In genomic region chr5:1162276-1162675, GRCh38 we compare ENCODE assay signal across 22 cellular contexts. TPM values are rescaled to one million over a fixed set of nuclear protein-coding genes. Genes with fewer than 3 reads are reported as not detected.
A peak's percentile ranks its signal among the peaks of the same experiment; 100 is the strongest.
DNase-seq lines count a peak whose midpoint lies in the region; ATAC-seq, FAIRE-seq and TF ChIP-seq lines count a peak whose summit lies in the region.
"Had no signal": no experiment of that assay in that cellular context is flagged by ENCODE, and none has a peak within 500 bp of the region (broad histone marks: within the 10 kb centered on the region; RNA-seq: fewer than 3 reads in every experiment).

No MANE protein-coding gene starts in this region.

- H3K27me3 Mint-ChIP-seq in MCF 10A (ENCODE audit: insufficient read depth, unreplicated experiment), result peaks cover 10% of the 10 kb centered on the region

- H3K4me3 ChIP-seq in breast epithelium (peak overlapping the region in 2 of 3 donors; percentile 24 to 54), Panc1 (ENCODE audit: low read depth in 2 of 2, low read length in 2 of 2) (no peak overlapping the region), H1 (ENCODE audit: extremely low read depth in 1 of 4, insufficient read depth in 2 of 4, low read depth in 3 of 4, low read length in 4 of 4) (no peak overlapping the region)
- H3K4me3 ChIP-seq: GM23248, HAP-1 had no signal

- no peak overlapping the region for H4K91ac ChIP-seq in H1 (replicated peaks; ENCODE audit: insufficient read length, low read length)

- H3K79me1 ChIP-seq in H1 (ENCODE audit: low read depth, low read length), result no peaks in the 10 kb centered on the region; the same call in 1 of the 2 replicates

- H3K23me2 ChIP-seq in H1 (ENCODE audit: low read depth, low read length), result peaks cover 8% of the 10 kb centered on the region; the same call in 1 of the 2 replicates

- H3K4me2 ChIP-seq in H1 (ENCODE audit: insufficient read depth in 1 of 2, low read depth in 2 of 2, low read length in 2 of 2), result no peak overlapping the region

- peaks cover 22% of the 10 kb centered on the region for H3K4me1 Mint-ChIP-seq in MCF 10A (ENCODE audit: insufficient read depth, unreplicated experiment)

- no peak for ATAC-seq in Panc1
- ATAC-seq in GM21717 (IDR thresholded peaks at IDR 0.05; ENCODE audit: unreplicated experiment), result no peak

- H3K56ac ChIP-seq in H1 (replicated peaks; ENCODE audit: insufficient read length, low read depth, low read length), result no peak overlapping the region

- H3K9ac ChIP-seq in H1 (replicated peaks in 1 of 4; ENCODE audit: extremely low read depth in 1 of 4, low read depth in 3 of 4, low read length in 3 of 4), result no peak overlapping the region
- H3K9ac ChIP-seq: GM23248 had no signal

- no peak overlapping the region for H2BK20ac ChIP-seq in H1 (ENCODE audit: low read length)

- H2AFZ ChIP-seq in H1 (ENCODE audit: low read length), result no peak overlapping the region
- H2AFZ ChIP-seq: GM23248 had no signal

- H3K27ac ChIP-seq in breast epithelium, result peak overlapping the region; percentile 85 to 93
- H3K27ac ChIP-seq in Panc1 (ENCODE audit: low read length), result peak overlapping the region; percentile 89
- H3K27ac ChIP-seq in H1 (ENCODE audit: low read depth, low read length), result no peak overlapping the region
- H3K27ac ChIP-seq: 22Rv1, GM23248 had no signal

- no peak overlapping the region for H2BK15ac ChIP-seq in H1 (ENCODE audit: low read length)

- H3K27me3 ChIP-seq in breast epithelium (no peaks in the 10 kb centered on the region), Panc1 (ENCODE audit: control insufficient read depth, insufficient read depth, low read length) (no peaks in the 10 kb centered on the region), H1 (replicated peaks in 1 of 4; ENCODE audit: control insufficient read depth in 3 of 4, extremely low read depth in 1 of 4, insufficient read depth in 3 of 4, low read length in 3 of 4) (peaks cover under 1 to 3% (median 2%) of the 10 kb centered on the region in 4 experiments; a peak in 4 of 7 replicates)

- no peak overlapping the region for H2AK5ac ChIP-seq in H1 (ENCODE audit: low read depth, low read length)

- no peak for TF ChIP-seq RAD21 in H1 (IDR thresholded peaks at IDR 0.05 in 1 of 2, conservative IDR thresholded peaks at IDR 0.05 in 1 of 2; ENCODE audit: low read depth in 2 of 2, low read length in 2 of 2)

- H4K20me1 ChIP-seq in H1 (replicated peaks in 1 of 2; ENCODE audit: control insufficient read depth in 1 of 2, insufficient read depth in 2 of 2, low read length in 2 of 2), result no peaks in the 10 kb centered on the region

- no peak overlapping the region for H2BK120ac ChIP-seq in H1 (replicated peaks; ENCODE audit: low read depth, low read length)

- no peak for TF ChIP-seq EP300 in H1 (IDR thresholded peaks at IDR 0.05; ENCODE audit: borderline replicate concordance in 1 of 2, low read depth in 2 of 2, low read length in 2 of 2)

- FAIRE-seq in H1 (lab: Jason Lieb, UNC), result no peak
- FAIRE-seq: G401.6 had no signal

- no peaks in the 10 kb centered on the region for H3K36me3 ChIP-seq in breast epithelium
- H3K36me3 ChIP-seq in Panc1 (ENCODE audit: control insufficient read depth, insufficient read depth, low read length), result no peaks in the 10 kb centered on the region
- H3K36me3 ChIP-seq in H1 (ENCODE audit: control insufficient read depth in 2 of 4, insufficient read depth in 4 of 4, low read length in 3 of 4), result no peaks in the 10 kb centered on the region
- H3K36me3 ChIP-seq: BE2C, HAP-1 had no signal

- H3K27ac Mint-ChIP-seq in MCF 10A (ENCODE audit: low read depth, unreplicated experiment), result no peak overlapping the region
- H3K27ac Mint-ChIP-seq: CD4-positive, alpha-beta T cell had no signal

- no peak overlapping the region for H3K23ac ChIP-seq in H1 (ENCODE audit: insufficient read length)

- POLR2A ChIA-PET in MCF 10A (lab: Yijun Ruan, JAX) (interaction anchor here (0.5 to 1.4 kb wide), 4 partner anchors 11 to 1029 kb away, joined by 3 to 7 read pairs (median 4); partner anchors contain the start of genes BRD9 and TRIP13), Panc1 (lab: Charles Lee) (interaction anchor here (0.6 kb wide), 1 partner anchor 56 kb away, joined by 9 read pairs; no protein-coding TSS in a partner anchor), H1 (lab: Charles Lee; ENCODE audit: partially characterized antibody) (interaction anchor here (1.0 kb wide), 1 partner anchor 44 kb away, joined by 3 read pairs; no protein-coding TSS in a partner anchor)

- H3K4me3 Mint-ChIP-seq in MCF 10A (ENCODE audit: unreplicated experiment), result no peak overlapping the region
- H3K4me3 Mint-ChIP-seq: CD4-positive, alpha-beta T cell had no signal

- no peak overlapping the region for H2BK12ac ChIP-seq in H1 (ENCODE audit: low read depth, low read length)

- peak overlapping the region; percentile 65; the same call in 1 of the 2 replicates for H4K8ac ChIP-seq in H1 (ENCODE audit: extremely low read depth, insufficient read depth, low read length)

- intact Hi-C loops in breast epithelium (cut with DNase I; ENCODE audit: low total_unique reads), result no loop called here
- intact Hi-C loops in MCF 10A (cut with micrococcal nuclease), result loop anchor here (10.0 kb wide), 1 partner anchor 183 kb away; the partner anchor contains the start of gene CLPTM1L
- intact Hi-C loops in Panc1 (cut with micrococcal nuclease; ENCODE audit: unreplicated experiment), result loop anchor here (10.0 kb wide), 1 partner anchor 83 kb away; no protein-coding TSS in a partner anchor

- no peak overlapping the region for H2BK5ac ChIP-seq in H1 (ENCODE audit: low read depth, low read length)

- BruUV-seq in MCF 10A (replicated peaks; lab: Mats Ljungman, UMichigan), result no TSS peak
- BruUV-seq in Panc1 (replicated peaks; lab: Mats Ljungman, UMichigan), result no TSS peak

- in situ Hi-C loops in Panc1 (cut with HindIII; ENCODE audit: low pct_unique_long_range_greater_than_20kb, low sequenced_read_pairs), result no loop called here

- H3K9me3 ChIP-seq in breast epithelium (no peaks in the 10 kb centered on the region), Panc1 (ENCODE audit: control insufficient read depth, insufficient read depth, low read depth, low read length) (no peaks in the 10 kb centered on the region), H1 (ENCODE audit: insufficient read depth in 2 of 2, low read depth in 1 of 2, low read length in 1 of 2) (peaks cover 0 to 2% of the 10 kb centered on the region in 2 experiments; a peak in 1 of 4 replicates)
- H3K9me3 ChIP-seq: BE2C, HAP-1 had no signal

- no peak for TF ChIP-seq POLR2A in breast epithelium (IDR thresholded peaks at IDR 0.05)
- TF ChIP-seq POLR2A in H1 (IDR thresholded peaks at IDR 0.05; ENCODE audit: control extremely low read depth in 1 of 2, low read depth in 2 of 2, low read length in 2 of 2), result no peak

- CTCF ChIA-PET in MCF 10A (lab: Yijun Ruan, JAX), result interaction anchor here (0.5 to 2.0 kb wide), 13 partner anchors 12 to 479 kb away, joined by 3 to 8 read pairs (median 3); no protein-coding TSS in a partner anchor
- CTCF ChIA-PET in Panc1 (lab: Charles Lee), result no interaction called here
- CTCF ChIA-PET in H1 (lab: Charles Lee; ENCODE audit: partially characterized antibody), result interaction anchor here (0.9 to 2.8 kb wide), 8 partner anchors 8 to 241 kb away, joined by 4 to 29 read pairs (median 6); no protein-coding TSS in a partner anchor

- peaks cover 14% of the 10 kb centered on the region for H3K9me3 Mint-ChIP-seq in MCF 10A (ENCODE audit: unreplicated experiment)
- H3K9me3 Mint-ChIP-seq: CD4-positive, alpha-beta T cell had no signal

- WGBS in H1 (ENCODE audit: extremely low coverage in 1 of 2, insufficient coverage in 1 of 2, insufficient read length in 1 of 2, insufficient replicate concordance in 2 of 2, low coverage in 1 of 2, low lambda C conversion rate in 2 of 2, missing lambda C conversion rate in 1 of 2), 2 experiments, result 95% methylated on average over 14 of the region's 17 CpGs; no CpG with 5 or more reads in 1 of the 2 experiments

- DNase-seq in breast epithelium (ENCODE audit: low spot score in 2 of 2), result no peak
- DNase-seq in MCF 10A (ENCODE audit: unreplicated experiment), result no peak
- DNase-seq in Panc1 (ENCODE audit: low read depth, low spot score), result no peak
- no peak for DNase-seq in H1 (ENCODE audit: low read depth in 1 of 2, low spot score in 2 of 2)
- DNase-seq in stimulated activated CD4-positive, alpha-beta T cell treated with anti-CD3 and anti-CD28 coated beads, Interleukin-12 subunit alpha, Interleukin-12 subunit beta, amount 100 ng/mL, for 4 hours, result no peak
- no peak for DNase-seq in NCI-H774 (lab: John Stamatoyannopoulos, UW)
- DNase-seq: BE2C; CD4-positive, alpha-beta T cell; DMS53; GM23248; IMR-90; NCI-H1417 treated with DMSO at 0.1 percent for 48 hours; NCI-H1694 treated with DMSO at 0.1 percent for 48 hours; NCI-H2227 treated with DMSO at 0.1 percent for 48 hours; NCI-H69 had no signal

- H3K14ac ChIP-seq in H1 (ENCODE audit: insufficient read length), result no peak overlapping the region

- H3K4ac ChIP-seq in H1 (replicated peaks; ENCODE audit: insufficient read length, low read depth, low read length), result no peak overlapping the region

- H3K18ac ChIP-seq in H1 (ENCODE audit: extremely low read depth, low read length), result no peak overlapping the region

- no peaks in the 10 kb centered on the region for H3K79me2 ChIP-seq in H1 (ENCODE audit: control insufficient read depth in 1 of 2, insufficient read depth in 2 of 2, low read length in 2 of 2)

- TF ChIP-seq CTCF in breast epithelium (IDR thresholded peaks at IDR 0.05), result no peak
- no peak for TF ChIP-seq CTCF in MCF 10A (IDR thresholded peaks at IDR 0.05; ENCODE audit: unreplicated experiment)
- TF ChIP-seq CTCF in Panc1 (IDR thresholded peaks at IDR 0.05), result no peak
- TF ChIP-seq CTCF in H1 (IDR thresholded peaks at IDR 0.05; ENCODE audit: control extremely low read depth in 1 of 3, insufficient read depth in 1 of 3, low read depth in 1 of 3, low read length in 3 of 3), result no peak

- H3K4me1 ChIP-seq in breast epithelium, result peaks cover 0 to 10% of the 10 kb centered on the region in 2 donors
- H3K4me1 ChIP-seq in Panc1 (ENCODE audit: control insufficient read depth, insufficient read depth, low read length), result peaks cover 54% of the 10 kb centered on the region
- 0 out of 7 replicates have a peak, but pooled peaks cover 0 to 3% (median 0%) of the 10 kb centered on the region in 4 experiments for H3K4me1 ChIP-seq in H1 (replicated peaks in 1 of 4; ENCODE audit: control insufficient read depth in 3 of 4, insufficient read depth in 4 of 4, low read length in 3 of 4)
- H3K4me1 ChIP-seq: BE2C, HAP-1 had no signal

- H4K5ac ChIP-seq in H1 (ENCODE audit: insufficient read length, low read depth, low read length), result no peak overlapping the region

- H3K36me3 Mint-ChIP-seq in MCF 10A (ENCODE audit: insufficient read depth, unreplicated experiment), result no peaks in the 10 kb centered on the region

RNA-seq across cellular contexts. Expression of gene SLC6A19, which starts 39.1 kb away (rescaled TPM):
- total RNA-seq in breast epithelium (not detected), MCF 10A (2022) (not detected in 2 replicates), Panc1 (2021; ENCODE audit: unreplicated experiment) (0.23 TPM)
- polyA plus RNA-seq in Panc1 (2012; ENCODE audit: insufficient read length), result 0.44 TPM
- not detected in 2 replicates for total RNA-seq in H1 (2021; fragmentation: NEBNext Ultra II Directional; extraction: Animal tissue kit (Norgen Biotek cat#: 25700))
- polyA plus RNA-seq in H1 (2011; rRNA removed), result 0.02 and 0.03 TPM in 2 replicates
- polyA plus RNA-seq in H1 (2011; cell fraction: cytosol; rRNA removed), result 0.03 TPM
- 0.06 TPM for polyA plus RNA-seq in H1 (2011; cell fraction: nucleus; rRNA removed)
- polyA plus RNA-seq in H1 (2012, experiment 1 of 2), result 0.05 TPM in 1 of 4 replicates, not detected in the others
- polyA plus RNA-seq in H1 (2012, experiment 2 of 2), result 0.03 TPM
- not detected for polyA plus RNA-seq in H1 (2013, experiment 1 of 2)
- polyA plus RNA-seq in H1 (2013, experiment 2 of 2), result 0.02 TPM
- polyA minus RNA-seq in H1 (2011; rRNA and poly(A)+ RNA removed), result 0.22 TPM in 1 of 2 replicates, not detected in the other
- polyA minus RNA-seq in H1 (2011; cell fraction: cytosol; rRNA and poly(A)+ RNA removed), result not detected
- polyA minus RNA-seq in H1 (2011; cell fraction: nucleus; rRNA and poly(A)+ RNA removed), result not detected
- total RNA-seq: CD4-positive, alpha-beta T cell; Daoy; GM23248; IMR-90; NCI-H460; RPMI7951 had no signal
- polyA plus RNA-seq: GM23248, IMR-90 had no signal

RNA-seq across cellular contexts. Expression of gene SLC12A7, which starts 50.4 kb away (rescaled TPM):
- total RNA-seq in breast epithelium, result 10 to 100 TPM; 21.4 to 31.5 (median 25.0) TPM
- 6.3 and 8.1 TPM in 2 replicates for total RNA-seq in MCF 10A (2022)
- 297 TPM for total RNA-seq in Panc1 (2021; ENCODE audit: unreplicated experiment)
- 468 TPM for polyA plus RNA-seq in Panc1 (2012; ENCODE audit: insufficient read length)
- total RNA-seq in H1 (2021; fragmentation: NEBNext Ultra II Directional; extraction: Animal tissue kit (Norgen Biotek cat#: 25700)), result 38.6 and 39.7 TPM in 2 replicates
- polyA plus RNA-seq in H1 (2011; rRNA removed), result 23.5 and 37.5 TPM in 2 replicates
- polyA plus RNA-seq in H1 (2011; cell fraction: cytosol; rRNA removed), result 26.4 TPM
- polyA plus RNA-seq in H1 (2011; cell fraction: nucleus; rRNA removed), result 181 TPM
- polyA plus RNA-seq in H1 (2012, experiment 1 of 2), result 27.4 to 47.0 TPM (median 38.9 TPM) in 4 replicates
- 19.5 TPM for polyA plus RNA-seq in H1 (2012, experiment 2 of 2)
- polyA plus RNA-seq in H1 (2013, experiment 1 of 2), result 27.2 TPM
- polyA plus RNA-seq in H1 (2013, experiment 2 of 2), result 24.9 TPM
- polyA minus RNA-seq in H1 (2011; rRNA and poly(A)+ RNA removed), result 23.8 and 28.1 TPM in 2 replicates
- polyA minus RNA-seq in H1 (2011; cell fraction: cytosol; rRNA and poly(A)+ RNA removed), result 33.8 TPM
- 44.5 TPM for polyA minus RNA-seq in H1 (2011; cell fraction: nucleus; rRNA and poly(A)+ RNA removed)

Comparison
In these comparisons a context has a peak if more than half of its experiments do, and no peak if none do; other contexts are left out.
1. H3K4me3 ChIP-seq: peak in breast epithelium (2 of 3); none in Panc1 (0 of 2) and H1 (0 of 4).